ENCODE assay signal across 8 cellular contexts in the genomic region with DNA sequence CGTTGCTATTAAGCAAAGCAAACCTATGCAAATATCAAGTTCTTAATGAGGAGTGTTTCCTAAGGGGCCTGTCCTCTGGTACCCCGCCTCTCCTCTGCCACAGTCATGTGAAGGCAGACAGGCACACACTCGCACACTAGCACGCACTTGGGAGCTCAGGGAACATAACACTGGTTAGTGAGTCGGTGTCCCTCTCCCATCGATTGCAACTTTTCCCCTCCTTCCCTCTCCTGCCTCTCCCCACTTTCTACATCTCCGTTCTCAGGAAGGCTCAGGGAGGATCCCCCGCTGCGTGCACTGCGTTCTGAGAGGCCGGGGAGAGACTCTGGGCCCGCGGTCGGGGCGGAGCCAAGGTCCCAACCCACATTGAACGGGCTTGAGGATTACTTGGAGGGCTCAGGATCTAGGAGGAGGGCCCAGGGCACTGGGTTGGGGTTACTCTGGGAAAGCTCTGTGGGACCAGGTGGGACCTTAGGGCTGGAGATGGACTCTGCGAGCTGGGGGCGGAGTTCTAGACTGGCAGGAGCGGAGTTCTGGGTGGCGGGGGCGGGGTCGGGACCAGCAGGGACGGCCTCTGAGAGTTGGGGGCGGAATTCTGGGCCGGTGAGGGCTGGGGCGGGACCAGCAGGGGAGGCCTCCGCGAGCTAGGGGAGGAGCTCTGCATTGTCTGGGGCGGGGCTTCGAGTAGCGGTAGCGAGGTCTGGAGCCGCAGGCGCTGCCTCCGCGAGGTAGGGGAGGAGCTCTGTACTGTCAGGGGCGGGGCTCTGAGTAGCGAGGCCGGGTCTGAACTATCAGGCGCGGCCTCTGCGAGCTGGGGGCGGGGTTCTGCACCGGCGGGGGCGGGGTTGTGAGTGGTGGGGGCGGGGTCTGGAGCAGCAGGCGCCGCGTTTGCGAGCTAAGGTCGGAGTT. TPM values are rescaled to one million over a fixed set of nuclear protein-coding genes. Genes with fewer than 3 reads are reported as not detected.
DNase-seq lines count a peak whose midpoint lies in the region; ATAC-seq lines count a peak whose summit lies in the region.

No MANE protein-coding gene starts in this region.

- H3K36me3 ChIP-seq in esophagus (ENCODE audit: control insufficient read depth in 2 of 2, insufficient read depth in 2 of 2, low read length in 1 of 2) (no peaks in the 10 kb centered on the region), mucosa of stomach (ENCODE audit: control insufficient read depth, insufficient read depth, low read length) (no peaks in the 10 kb centered on the region)

- peak; percentile 100 for DNase-seq in DMS53 (lab: John Stamatoyannopoulos, UW)
- peak; percentile 92 for DNase-seq in Jurkat, Clone E6-1 (ENCODE audit: low read depth, low spot score)
- DNase-seq in OCI-M2 (lab: John Stamatoyannopoulos, UW; ENCODE audit: unreplicated experiment), result peak; percentile 78
- DNase-seq in activated T-cell treated with anti-CD3 and anti-CD28 coated beads, Interleukin-2, amount 50 U/mL, for 1 hour, result peak; percentile 98
- DNase-seq in stimulated activated CD8-positive, alpha-beta memory T cell treated with anti-CD3 and anti-CD28 coated beads, Interleukin-4, amount 100 ng/mL, for 48 hours, result peak; percentile 99

- H3K27me3 ChIP-seq in esophagus (ENCODE audit: control insufficient read depth in 1 of 2, insufficient read depth in 2 of 2, low read length in 2 of 2) (no peaks in the 10 kb centered on the region), mucosa of stomach (ENCODE audit: control insufficient read depth, insufficient read depth, low read length) (no peaks in the 10 kb centered on the region)

- 1% methylated on average over 40 to 52 of the region's 52 CpGs for WGBS in esophagus, 2 donors

- ATAC-seq in GM21723 (IDR thresholded peaks at IDR 0.05; ENCODE audit: unreplicated experiment), result peak; percentile 89

- H3K9me3 ChIP-seq in esophagus (ENCODE audit: control insufficient read depth in 2 of 2, insufficient read depth in 1 of 2, low read depth in 1 of 2, low read length in 1 of 2), result no peaks in the 10 kb centered on the region
- H3K9me3 ChIP-seq in mucosa of stomach (ENCODE audit: control insufficient read depth, low read length), result no peaks in the 10 kb centered on the region

- peak overlapping the region; percentile 93 to 98 for H3K27ac ChIP-seq in esophagus (ENCODE audit: low read depth in 2 of 2, low read length in 1 of 2)

- H3K4me3 ChIP-seq in Jurkat, Clone E6-1 (ENCODE audit: low read length), result peak overlapping the region; percentile 86
- peak overlapping the region; percentile 62 to 71 for H3K4me3 ChIP-seq in esophagus (ENCODE audit: low read depth in 1 of 2, low read length in 2 of 2)
- H3K4me3 ChIP-seq in mucosa of stomach (ENCODE audit: low read length), result peak overlapping the region; percentile 71

- H3K9ac ChIP-seq in mucosa of stomach (ENCODE audit: low read length), result peak overlapping the region; percentile 73

- H3K4me1 ChIP-seq in esophagus (ENCODE audit: control insufficient read depth in 2 of 2, insufficient read depth in 2 of 2, low read length in 1 of 2) (peaks cover 2 to 13% of the 10 kb centered on the region in 2 donors), mucosa of stomach (ENCODE audit: control insufficient read depth, insufficient read depth, low read length) (peaks cover 22% of the 10 kb centered on the region)

RNA-seq across cellular contexts. Expression of a gene that starts 0.5 kb away (rescaled TPM):
- polyA plus RNA-seq in Jurkat, Clone E6-1 (2012; ENCODE audit: insufficient read depth, insufficient read length), result 0.86 TPM
- 1 to 10 TPM; 1.2 to 2.6 TPM for polyA plus RNA-seq in esophagus

RNA-seq across cellular contexts. Expression of a gene that starts 0.5 kb away (rescaled TPM):
- polyA plus RNA-seq in Jurkat, Clone E6-1 (2012; ENCODE audit: insufficient read depth, insufficient read length), result 8.8 TPM
- polyA plus RNA-seq in esophagus, result 10 to 100 TPM; 23.2 to 26.4 TPM

Comparison
In these comparisons a context has a peak if more than half of its experiments do, and no peak if none do; other contexts are left out.
1. Peak in every context shown above with its lines: DNase-seq, ATAC-seq, H3K4me3 ChIP-seq and H3K27ac ChIP-seq.